In the genomic region with DNA sequence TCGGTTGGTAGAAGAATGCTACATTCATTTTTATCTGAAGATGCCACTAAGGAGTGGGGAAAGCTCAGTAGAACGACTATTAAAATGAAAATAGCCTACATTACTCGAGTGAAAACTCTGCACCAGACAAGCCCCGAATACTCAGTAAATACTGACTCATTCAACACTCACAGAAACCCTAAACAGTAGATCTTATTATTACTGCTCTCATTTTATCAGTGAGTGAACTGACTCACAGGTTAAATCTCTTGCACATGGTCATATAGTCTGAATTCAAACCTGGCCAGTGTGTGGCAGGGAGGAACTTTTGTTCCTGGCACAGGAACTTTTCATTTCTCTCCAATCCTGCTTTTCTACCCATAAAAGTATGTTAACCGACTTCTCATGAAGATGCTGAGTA, we compare ENCODE assay signal across 1 cellular context.
TF ChIP-seq lines count a peak whose summit lies in the region.

No MANE protein-coding gene starts in this region.

TF ChIP-seq in GM12878, 131 proteins besides CTCF, POLR2A, EP300 and RAD21 (continued from another document):
- TF ChIP-seq NR2C2 (IDR thresholded peaks at IDR 0.05; ENCODE audit: borderline replicate concordance, control insufficient read depth, insufficient read length, low read depth): no peak
- TF ChIP-seq ZBTB4 (CRISPR knock-in tag; IDR thresholded peaks at IDR 0.05): no peak
- TF ChIP-seq EZH2 (IDR thresholded peaks at IDR 0.05; ENCODE audit: borderline replicate concordance, control insufficient read depth, low read depth, low read length): no peak
- no peak for TF ChIP-seq USF2 (IDR thresholded peaks at IDR 0.05; ENCODE audit: borderline replicate concordance, low read depth, low read length)
- TF ChIP-seq TCF3 (IDR thresholded peaks at IDR 0.05; ENCODE audit: borderline replicate concordance, insufficient read depth, low read depth, low read length): no peak
- TF ChIP-seq BHLHE40 (IDR thresholded peaks at IDR 0.05; ENCODE audit: borderline replicate concordance in 1 of 2, low read depth in 2 of 2, low read length in 1 of 2): no peak
- no peak for TF ChIP-seq GABPA (IDR thresholded peaks at IDR 0.05; ENCODE audit: low read depth)
- no peak for TF ChIP-seq ESRRA (IDR thresholded peaks at IDR 0.05; ENCODE audit: low read length)
- no peak for TF ChIP-seq ZBTB33 (IDR thresholded peaks at IDR 0.05)
- no peak for TF ChIP-seq TCF12 (IDR thresholded peaks at IDR 0.05; ENCODE audit: low read depth, low read length)
- TF ChIP-seq RCOR1 (conservative IDR thresholded peaks at IDR 0.05; ENCODE audit: low read depth, low read length): no peak
TF ChIP-seq in GM12878: peak in this region for 0.
